In genomic region chr4:158817562-158818370, GRCh38 we compare ENCODE assay signal across 9 cellular contexts. TPM values are rescaled to one million over a fixed set of nuclear protein-coding genes. Genes with fewer than 3 reads are reported as not detected.
DNase-seq lines count a peak whose midpoint lies in the region; ATAC-seq and TF ChIP-seq lines count a peak whose summit lies in the region.
"Had no signal": no experiment of that assay in that cellular context is flagged by ENCODE, and none has a peak within 500 bp of the region (broad histone marks: within the 10 kb centered on the region; RNA-seq: fewer than 3 reads in every experiment).

No MANE protein-coding gene starts in this region.

- peak; percentile 29 for ATAC-seq in activated CD8-positive, alpha-beta memory T cell treated with anti-CD3 and anti-CD28 coated beads, Interleukin-2, amount 10 ng/mL, durations not matched to agents 7 days and 5 days
- ATAC-seq in HG03442 (IDR thresholded peaks at IDR 0.05; ENCODE audit: unreplicated experiment) (peak; percentile 68), HG02884 (IDR thresholded peaks at IDR 0.05; ENCODE audit: unreplicated experiment) (no peak)

- H3K27me3 ChIP-seq in brain microvascular endothelial cell (replicated peaks) (no peaks in the 10 kb centered on the region), subcutaneous abdominal adipose tissue (ENCODE audit: control insufficient read depth in 5 of 5, insufficient read depth in 4 of 5, low read length in 5 of 5) (no peaks in the 10 kb centered on the region)
- H3K27me3 ChIP-seq: SJSA1 had no signal

- TF ChIP-seq CTCF in brain microvascular endothelial cell (IDR thresholded peaks at IDR 0.05; ENCODE audit: low read depth, low read length, missing control alignments) (no peak), glutamatergic neuron (IDR thresholded peaks at IDR 0.05; ENCODE audit: partially characterized antibody, unreplicated experiment) (no peak)

- H3K4me3 Mint-ChIP-seq in activated CD8-positive, alpha-beta memory T cell treated with anti-CD3 and anti-CD28 coated beads, Interleukin-2, amount 10 ng/mL, durations not matched to agents 7 days and 5 days = no peak overlapping the region
- no peak overlapping the region for H3K4me3 Mint-ChIP-seq in glutamatergic neuron (ENCODE audit: unreplicated experiment)

- peaks cover 9% of the 10 kb centered on the region for H3K36me3 Mint-ChIP-seq in activated CD8-positive, alpha-beta memory T cell treated with anti-CD3 and anti-CD28 coated beads, Interleukin-2, amount 10 ng/mL, durations not matched to agents 7 days and 5 days
- H3K36me3 Mint-ChIP-seq in glutamatergic neuron (ENCODE audit: unreplicated experiment) = no peaks in the 10 kb centered on the region

- DNase-seq in activated CD8-positive, alpha-beta memory T cell treated with anti-CD3 and anti-CD28 coated beads, Interleukin-2, amount 10 ng/mL, durations not matched to agents 7 days and 5 days = no peak
- no peak for DNase-seq in activated CD8-positive, alpha-beta memory T cell treated with anti-CD3 and anti-CD28 coated beads for 24 hours
- DNase-seq in brain microvascular endothelial cell (peak; percentile 39), glutamatergic neuron (no peak), hypothalamus (lab: John Stamatoyannopoulos, UW) (no peak)

- no peaks in the 10 kb centered on the region for H3K9me3 Mint-ChIP-seq in activated CD8-positive, alpha-beta memory T cell treated with anti-CD3 and anti-CD28 coated beads, Interleukin-2, amount 10 ng/mL, durations not matched to agents 7 days and 5 days (ENCODE audit: low read depth)
- no peaks in the 10 kb centered on the region for H3K9me3 Mint-ChIP-seq in glutamatergic neuron (ENCODE audit: unreplicated experiment)

- in situ Hi-C loops in brain microvascular endothelial cell (cut with HindIII; ENCODE audit: low pct_ligation_motif_present, low sequenced_read_pairs) = no loop called here

- no peak overlapping the region for H3K27ac Mint-ChIP-seq in activated CD8-positive, alpha-beta memory T cell treated with anti-CD3 and anti-CD28 coated beads, Interleukin-2, amount 10 ng/mL, durations not matched to agents 7 days and 5 days
- H3K27ac Mint-ChIP-seq in glutamatergic neuron (ENCODE audit: unreplicated experiment) = no peak overlapping the region

- H3K4me3 ChIP-seq in brain microvascular endothelial cell (ENCODE audit: low read depth, low read length) (no peak overlapping the region), subcutaneous abdominal adipose tissue (ENCODE audit: low read depth in 1 of 5, low read length in 5 of 5) (no peak overlapping the region)
- H3K4me3 ChIP-seq: SJSA1 had no signal

- H3K27ac ChIP-seq in brain microvascular endothelial cell (peak overlapping the region; percentile 54), subcutaneous abdominal adipose tissue (ENCODE audit: low read depth, low read length) (peak overlapping the region; percentile 73)
- H3K27ac ChIP-seq: SJSA1 had no signal

- H3K4me1 Mint-ChIP-seq in activated CD8-positive, alpha-beta memory T cell treated with anti-CD3 and anti-CD28 coated beads, Interleukin-2, amount 10 ng/mL, durations not matched to agents 7 days and 5 days = peaks cover 53% of the 10 kb centered on the region
- H3K4me1 Mint-ChIP-seq in glutamatergic neuron (ENCODE audit: low read depth, unreplicated experiment) = peaks cover 10% of the 10 kb centered on the region

- peak overlapping the region in 1 of 5 donors; percentile 35 for H3K9ac ChIP-seq in subcutaneous abdominal adipose tissue (ENCODE audit: low read length in 5 of 5)

- H3K36me3 ChIP-seq in brain microvascular endothelial cell (replicated peaks) (no peaks in the 10 kb centered on the region), subcutaneous abdominal adipose tissue (ENCODE audit: control insufficient read depth in 5 of 5, insufficient read depth in 5 of 5, low read length in 5 of 5) (no peaks in the 10 kb centered on the region)
- H3K36me3 ChIP-seq: SJSA1 had no signal

- H3K4me1 ChIP-seq in subcutaneous abdominal adipose tissue (ENCODE audit: control insufficient read depth in 5 of 5, insufficient read depth in 5 of 5, low read length in 5 of 5) = peaks cover 9 to 67% (median 50%) of the 10 kb centered on the region in 5 donors

- no peaks in the 10 kb centered on the region for H3K9me3 ChIP-seq in subcutaneous abdominal adipose tissue (ENCODE audit: control insufficient read depth in 5 of 5, low read length in 5 of 5)
- H3K9me3 ChIP-seq: SJSA1 had no signal

- no peaks in the 10 kb centered on the region for H3K27me3 Mint-ChIP-seq in activated CD8-positive, alpha-beta memory T cell treated with anti-CD3 and anti-CD28 coated beads, Interleukin-2, amount 10 ng/mL, durations not matched to agents 7 days and 5 days
- H3K27me3 Mint-ChIP-seq in glutamatergic neuron (ENCODE audit: unreplicated experiment) = no peaks in the 10 kb centered on the region

- CTCF ChIA-PET in activated CD8-positive, alpha-beta memory T cell treated with anti-CD3 and anti-CD28 coated beads, Interleukin-2, amount 10 ng/mL, durations not matched to agents 7 days and 5 days (lab: Charles Lee) = no interaction called here

RNA-seq across cellular contexts. Expression of gene FNIP2, which starts 48.9 kb away (rescaled TPM):
- 10 to 100 TPM; 12.3 to 17.1 TPM for total RNA-seq in activated CD8-positive, alpha-beta memory T cell treated with anti-CD3 and anti-CD28 coated beads, Interleukin-2, amount 10 ng/mL, durations not matched to agents 7 days and 5 days
- 53.2 TPM for total RNA-seq in glutamatergic neuron (ENCODE audit: unreplicated experiment)
